Comparison of ENCODE assay signal across 1 cellular context in genomic region chr2:37600735-37601134, GRCh38.
A peak's percentile ranks its signal among the peaks of the same experiment; 100 is the strongest.
TF ChIP-seq lines count a peak whose summit lies in the region.

No MANE protein-coding gene starts in this region.

TF ChIP-seq in GM12878, 131 proteins besides CTCF, POLR2A, EP300 and RAD21 (continued from another document):
- TF ChIP-seq ATF2 (IDR thresholded peaks at IDR 0.05; ENCODE audit: low read length) (peak; percentile 65; the same call in 1 of the 2 replicates), RELA (IDR thresholded peaks at IDR 0.05; ENCODE audit: borderline replicate concordance, partially characterized antibody) (no peak), SREBF1 (IDR thresholded peaks at IDR 0.05; ENCODE audit: low read length) (no peak), ESRRA (IDR thresholded peaks at IDR 0.05; ENCODE audit: low read length) (no peak), NR2C2 (IDR thresholded peaks at IDR 0.05; ENCODE audit: borderline replicate concordance, control insufficient read depth, insufficient read length, low read depth) (no peak), BMI1 (IDR thresholded peaks at IDR 0.05; ENCODE audit: borderline replicate concordance) (peak; percentile 50; the same call in 1 of the 2 replicates), ZNF217 (IDR thresholded peaks at IDR 0.05) (0 out of 2 replicates have a peak, but pooled peaks have one; percentile 44), ZNF274 (IDR thresholded peaks at IDR 0.05; ENCODE audit: insufficient read depth, insufficient read length) (no peak), TCF7 (IDR thresholded peaks at IDR 0.05; ENCODE audit: borderline replicate concordance) (0 out of 2 replicates have a peak, but pooled peaks have one; percentile 39)
